10 cellular contexts compared by ENCODE assay signal in genomic region chr1:40241372-40241771, GRCh38. TPM values are rescaled to one million over a fixed set of nuclear protein-coding genes. Genes with fewer than 3 reads are reported as not detected.
DNase-seq lines count a peak whose midpoint lies in the region; ATAC-seq and TF ChIP-seq lines count a peak whose summit lies in the region.
"Had no signal": no experiment of that assay in that cellular context is flagged by ENCODE, and none has a peak within 500 bp of the region (broad histone marks: within the 10 kb centered on the region; RNA-seq: fewer than 3 reads in every experiment).

No MANE protein-coding gene starts in this region.

- no peak for TF ChIP-seq EP300 in SK-N-SH (IDR thresholded peaks at IDR 0.05; ENCODE audit: borderline replicate concordance in 1 of 2, low read depth in 1 of 2, low read length in 1 of 2)

- H3K18ac ChIP-seq in mesenchymal stem cell (ENCODE audit: low read depth in 1 of 2, low read length in 2 of 2), result peak overlapping the region in 1 of 2 experiments; percentile 23

- no peak overlapping the region for H3K4ac ChIP-seq in mesenchymal stem cell (ENCODE audit: low read depth in 1 of 2, low read length in 2 of 2)

- POLR2A ChIA-PET in SK-N-SH (lab: Yijun Ruan, JAX), result no interaction called here

- peak; percentile 21 for ATAC-seq in GM18502 (IDR thresholded peaks at IDR 0.05; ENCODE audit: poor library complexity, unreplicated experiment)
- no peak for ATAC-seq in heart left ventricle

- H3K4me1 ChIP-seq in SK-N-SH (ENCODE audit: control insufficient read depth in 1 of 2, insufficient read depth in 2 of 2, low read depth in 1 of 2, low read length in 1 of 2), result peaks cover 0 to 22% of the 10 kb centered on the region in 2 experiments; a peak in 3 of 4 replicates
- peaks cover 2% of the 10 kb centered on the region for H3K4me1 ChIP-seq in mesenchymal stem cell (ENCODE audit: control insufficient read depth, insufficient read depth, low read depth, low read length)
- peaks cover 0 to 16% (median 5%) of the 10 kb centered on the region in 12 donors for H3K4me1 ChIP-seq in heart left ventricle

- CTCF ChIA-PET in SK-N-SH (lab: Yijun Ruan, JAX), result interaction anchor here (1.0 to 1.1 kb wide), 2 partner anchors 15 to 97 kb away, joined by 4 to 5 read pairs; no protein-coding TSS in a partner anchor

- H3K79me1 ChIP-seq in mesenchymal stem cell (replicated peaks; ENCODE audit: low read length, poor library complexity, severe bottlenecking), result peaks cover 5% of the 10 kb centered on the region

- H2BK15ac ChIP-seq in mesenchymal stem cell (ENCODE audit: low read depth, poor library complexity, severe bottlenecking), result no peak overlapping the region

- DNase-seq in HCEC 1CT, result peak; percentile 15
- DNase-seq in SK-N-SH, result no peak
- no peak for DNase-seq in mesenchymal stem cell
- no peak for DNase-seq in SHP77 treated with DMSO at 0.1 percent for 48 hours (lab: John Stamatoyannopoulos, UW)
- no peak for DNase-seq in heart left ventricle
- DNase-seq in cerebellar nuclear complex (lab: John Stamatoyannopoulos, UW), result no peak
- no peak for DNase-seq in activated CD4-positive, alpha-beta T cell treated with anti-CD3 and anti-CD28 coated beads, Interleukin-2, amount 50 U/mL, for 1 hour
- DNase-seq: activated gamma-delta T cell, NCI-H1105 had no signal

- H3K14ac ChIP-seq in mesenchymal stem cell (ENCODE audit: low read length in 2 of 2), result no peak overlapping the region

- H3K27ac ChIP-seq in SK-N-SH (ENCODE audit: low read depth in 2 of 2, low read length in 1 of 2) (peak overlapping the region; percentile 54 to 93; a peak in 3 of 4 replicates), mesenchymal stem cell (ENCODE audit: low read length, poor library complexity, severe bottlenecking) (peak overlapping the region; percentile 91), heart left ventricle (peak overlapping the region in 1 of 12 donors; percentile 1)

- H3K36me3 ChIP-seq in SK-N-SH (replicated peaks in 1 of 2; ENCODE audit: control insufficient read depth in 1 of 2, insufficient read depth in 2 of 2, low read length in 1 of 2), result peaks cover 15 to 32% of the 10 kb centered on the region in 2 experiments
- peaks cover 3 to 36% of the 10 kb centered on the region in 2 experiments for H3K36me3 ChIP-seq in mesenchymal stem cell (ENCODE audit: control insufficient read depth in 1 of 2, insufficient read depth in 2 of 2, low read depth in 1 of 2, low read length in 2 of 2)
- H3K36me3 ChIP-seq in heart left ventricle, result peaks cover 0 to 40% (median 28%) of the 10 kb centered on the region in 9 donors

- intact Hi-C loops in heart left ventricle (cut with DNase I), result no loop called here

- no peak for TF ChIP-seq RAD21 in SK-N-SH (IDR thresholded peaks at IDR 0.05; ENCODE audit: low read length)

- H3K9me2 ChIP-seq in SK-N-SH, result no peaks in the 10 kb centered on the region

- no peak for TF ChIP-seq POLR2A in heart left ventricle (IDR thresholded peaks at IDR 0.05)

- no peaks in the 10 kb centered on the region for H3K79me2 ChIP-seq in SK-N-SH (ENCODE audit: insufficient read depth)

- H3K9ac ChIP-seq in SK-N-SH (peak overlapping the region; percentile 6; the same call in 1 of the 2 replicates), mesenchymal stem cell (ENCODE audit: low read length) (peak overlapping the region; percentile 9)

- peak overlapping the region in 1 of 2 experiments; percentile 61 for H2BK12ac ChIP-seq in mesenchymal stem cell (ENCODE audit: low read length in 2 of 2)

- H2BK5ac ChIP-seq in mesenchymal stem cell (ENCODE audit: low read depth, low read length, poor library complexity, severe bottlenecking), result no peak overlapping the region

- no peaks in the 10 kb centered on the region for H3K27me3 ChIP-seq in SK-N-SH (ENCODE audit: insufficient read depth)
- no peaks in the 10 kb centered on the region for H3K27me3 ChIP-seq in mesenchymal stem cell (ENCODE audit: control insufficient read depth in 1 of 2, insufficient read depth in 1 of 2, low read length in 2 of 2)
- H3K27me3 ChIP-seq in heart left ventricle, result no peaks in the 10 kb centered on the region

- 75% methylated on average over 1 of the region's 1 CpG for WGBS in SK-N-SH (ENCODE audit: low lambda C conversion rate)
- 77% methylated on average over 1 of the region's 1 CpG for WGBS in mesenchymal stem cell
- 86 to 91% (median 89%) methylated on average over 1 of the region's 1 CpG for WGBS in heart left ventricle, 4 donors

- H2BK120ac ChIP-seq in mesenchymal stem cell (ENCODE audit: low read depth, low read length), result no peak overlapping the region

- H3F3A ChIP-seq in SK-N-SH (replicated peaks; ENCODE audit: insufficient read depth), result peaks cover 40% of the 10 kb centered on the region

- peak overlapping the region; percentile 4; the same call in 1 of the 2 replicates for H2AFZ ChIP-seq in SK-N-SH (ENCODE audit: low read depth)
- no peak overlapping the region for H2AFZ ChIP-seq in mesenchymal stem cell (ENCODE audit: low read depth, low read length)

- no peak overlapping the region for H3K23ac ChIP-seq in mesenchymal stem cell (ENCODE audit: low read length in 2 of 2)

- TF ChIP-seq CTCF in SK-N-SH (IDR thresholded peaks at IDR 0.05) (no peak), heart left ventricle (IDR thresholded peaks at IDR 0.05) (no peak)

- no peaks in the 10 kb centered on the region for H3K9me3 ChIP-seq in SK-N-SH
- H3K9me3 ChIP-seq in mesenchymal stem cell (ENCODE audit: control insufficient read depth, low read length), result no peaks in the 10 kb centered on the region
- no peaks in the 10 kb centered on the region for H3K9me3 ChIP-seq in heart left ventricle

- H3K4me3 ChIP-seq in SK-N-SH (ENCODE audit: low read depth in 2 of 2, low read length in 1 of 2) (no peak overlapping the region), mesenchymal stem cell (ENCODE audit: insufficient read depth in 1 of 2, low read depth in 1 of 2, low read length in 2 of 2) (peak overlapping the region in 1 of 2 experiments; percentile 16), heart left ventricle (no peak overlapping the region)

- peak overlapping the region; percentile 9 for H2AK5ac ChIP-seq in mesenchymal stem cell (ENCODE audit: low read length, severe bottlenecking)

- no peak overlapping the region for H4K91ac ChIP-seq in mesenchymal stem cell (ENCODE audit: low read length)

- no peak overlapping the region for H4K8ac ChIP-seq in mesenchymal stem cell (ENCODE audit: low read length)

- H3K4me2 ChIP-seq in SK-N-SH, result peak overlapping the region; percentile 65
- H3K4me2 ChIP-seq in mesenchymal stem cell (ENCODE audit: low read length, poor library complexity, severe bottlenecking), result no peak overlapping the region

- H4K20me1 ChIP-seq in SK-N-SH (ENCODE audit: insufficient read depth), result no peaks in the 10 kb centered on the region

TF ChIP-seq in SK-N-SH, 30 proteins besides CTCF, POLR2A, EP300 and RAD21 (continues in another document):
- TF ChIP-seq IRF3 (IDR thresholded peaks at IDR 0.05; ENCODE audit: low read depth, low read length) (no peak), ELF1 (IDR thresholded peaks at IDR 0.05) (no peak), TEAD4 (IDR thresholded peaks at IDR 0.05; ENCODE audit: borderline replicate concordance, insufficient read depth) (no peak), NFIC (IDR thresholded peaks at IDR 0.05; ENCODE audit: borderline replicate concordance) (no peak), NRF1 (IDR thresholded peaks at IDR 0.05; ENCODE audit: low read depth, low read length) (no peak), USF1 (IDR thresholded peaks at IDR 0.05; ENCODE audit: borderline replicate concordance, low read depth) (no peak), FOSL2 (IDR thresholded peaks at IDR 0.05; ENCODE audit: borderline replicate concordance, low read depth) (no peak), YY1 (IDR thresholded peaks at IDR 0.05; ENCODE audit: low read depth) (no peak), TCF12 (IDR thresholded peaks at IDR 0.05) (no peak)

RNA-seq across cellular contexts. Expression of gene TMCO2, which starts 6.4 kb away (rescaled TPM):
- polyA plus RNA-seq in SK-N-SH (2012; rRNA removed), result 0.19 TPM in 1 of 2 replicates, not detected in the other
- polyA plus RNA-seq in SK-N-SH (2012; cell fraction: cytosol; rRNA removed), result not detected in 2 replicates
- not detected in 2 replicates for polyA plus RNA-seq in SK-N-SH (2012; cell fraction: nucleus; rRNA removed)
- not detected for polyA plus RNA-seq in mesenchymal stem cell (2013, experiment 1 of 2)
- not detected for polyA plus RNA-seq in mesenchymal stem cell (2013, experiment 2 of 2)
- not detected for total RNA-seq in heart left ventricle
- polyA plus RNA-seq in heart left ventricle, result not detected

RNA-seq across cellular contexts. Expression of gene ZMPSTE24, which starts 16.7 kb away (rescaled TPM):
- polyA plus RNA-seq in SK-N-SH (2012; rRNA removed) (13.7 and 15.4 TPM in 2 replicates), heart left ventricle (10 to 100 TPM; 20.3 to 45.8 TPM)
- 20.1 and 25.0 TPM in 2 replicates for polyA plus RNA-seq in SK-N-SH (2012; cell fraction: cytosol; rRNA removed)
- 6.2 and 10.8 TPM in 2 replicates for polyA plus RNA-seq in SK-N-SH (2012; cell fraction: nucleus; rRNA removed)
- 49.7 TPM for polyA plus RNA-seq in mesenchymal stem cell (2013, experiment 1 of 2)
- 51.8 TPM for polyA plus RNA-seq in mesenchymal stem cell (2013, experiment 2 of 2)
- total RNA-seq in heart left ventricle, result 10 to 100 TPM; 26.6 to 43.4 (median 31.7) TPM
